ENCODE assay signal across 14 cellular contexts in the genomic region with DNA sequence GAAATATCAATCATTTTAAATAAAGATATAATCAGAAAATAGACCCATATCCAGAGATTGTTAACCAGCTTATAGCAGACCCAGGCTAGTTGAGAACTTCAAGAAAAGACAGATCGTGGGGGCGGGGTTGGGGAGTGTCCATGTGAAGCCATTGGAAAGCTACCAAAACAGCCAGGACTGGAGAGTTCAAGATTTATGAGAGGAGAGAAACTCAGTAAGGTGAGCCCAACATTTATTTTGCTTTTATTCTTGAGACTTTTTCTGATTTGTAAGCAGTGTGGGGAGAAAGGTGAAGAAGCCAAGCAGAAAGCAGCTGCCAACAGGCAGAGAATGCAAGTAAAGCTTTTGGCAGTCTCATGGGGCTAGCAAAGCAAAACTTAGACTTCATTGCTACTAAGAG.
DNase-seq lines count a peak whose midpoint lies in the region; ATAC-seq and TF ChIP-seq lines count a peak whose summit lies in the region.
"Had no signal": no experiment of that assay in that cellular context is flagged by ENCODE, and none has a peak within 500 bp of the region (broad histone marks: within the 10 kb centered on the region; RNA-seq: fewer than 3 reads in every experiment).

No MANE protein-coding gene starts in this region.

- DNase-seq in M059J (ENCODE audit: low read depth) (peak; percentile 21), body of pancreas (peak; percentile 29 to 64 (median 34)), left colon (peak; percentile 65 to 78), sciatic nerve (ENCODE audit: low spot score) (peak; percentile 72), pons (ENCODE audit: low spot score) (no peak), kidney tubule cell (ENCODE audit: low spot score) (no peak), NCI-H748 (lab: John Stamatoyannopoulos, UW; ENCODE audit: unreplicated experiment) (no peak)
- DNase-seq in activated T-cell treated with anti-CD3 and anti-CD28 coated beads, Interleukin-2, amount 50 U/mL, for 4 hours, result no peak
- DNase-seq: activated CD4-positive, alpha-beta T cell treated with anti-CD3 and anti-CD28 coated beads, Interleukin-2, amount 50 U/mL, for 1 hour; NCI-H2081; NCI-H526 treated with DMSO at 0.1 percent for 48 hours; occipital lobe; stomach had no signal

- WGBS in body of pancreas, 2 donors, result 72 to 81% methylated on average over 2 of the region's 2 CpGs

- no peak for TF ChIP-seq CTCF in body of pancreas (IDR thresholded peaks at IDR 0.05)

- ATAC-seq in body of pancreas (no peak), left colon (peak; percentile 37), sciatic nerve (no peak)
- ATAC-seq in activated T-cell treated with anti-CD3 and anti-CD28 coated beads, Interleukin-2, amount 50 U/mL, for 4 hours, result no peak
- ATAC-seq: SK-N-SH treated with all-trans-retinoic acid at 6 μM for 48 hours had no signal

- no peak for TF ChIP-seq POLR2A in body of pancreas (IDR thresholded peaks at IDR 0.05)

- peaks cover 39% of the 10 kb centered on the region for H3K36me3 Mint-ChIP-seq in activated T-cell treated with anti-CD3 and anti-CD28 coated beads, Interleukin-2, amount 50 U/mL, for 4 hours (ENCODE audit: insufficient read depth)

- no peak overlapping the region for H3K4me3 Mint-ChIP-seq in activated T-cell treated with anti-CD3 and anti-CD28 coated beads, Interleukin-2, amount 50 U/mL, for 4 hours

- no peaks in the 10 kb centered on the region for H3K36me3 ChIP-seq in body of pancreas (replicated peaks in 1 of 2; ENCODE audit: insufficient read depth in 1 of 2, low read depth in 2 of 2)

- H3K27me3 Mint-ChIP-seq in activated T-cell treated with anti-CD3 and anti-CD28 coated beads, Interleukin-2, amount 50 U/mL, for 4 hours (ENCODE audit: low read depth), result no peaks in the 10 kb centered on the region

- no peak overlapping the region for H3K27ac ChIP-seq in body of pancreas

- peaks cover 40% of the 10 kb centered on the region for H3K4me1 ChIP-seq in body of pancreas

- H3K4me1 Mint-ChIP-seq in activated T-cell treated with anti-CD3 and anti-CD28 coated beads, Interleukin-2, amount 50 U/mL, for 4 hours (ENCODE audit: low read depth), result peaks cover 26% of the 10 kb centered on the region

- H3K9me3 ChIP-seq in body of pancreas, result no peaks in the 10 kb centered on the region

- no peak overlapping the region for H3K4me3 ChIP-seq in body of pancreas
- H3K4me3 ChIP-seq: stomach had no signal

- intact Hi-C loops in body of pancreas (cut with DNase I), result no loop called here
- intact Hi-C loops in left colon (cut with DNase I, micrococcal nuclease), result loop anchor here in 1 of 2 donors (5.0 kb wide), 1 partner anchor 208 kb away; a partner anchor contains a TSS
- intact Hi-C loops in sciatic nerve (cut with DNase I), result no loop called here

- H3K27me3 ChIP-seq in body of pancreas, result no peaks in the 10 kb centered on the region
- H3K27me3 ChIP-seq: stomach had no signal

- peaks cover 9% of the 10 kb centered on the region for H3K9me3 Mint-ChIP-seq in activated T-cell treated with anti-CD3 and anti-CD28 coated beads, Interleukin-2, amount 50 U/mL, for 4 hours

Comparison
In these comparisons a context has a peak if more than half of its experiments do, and no peak if none do; other contexts are left out.
1. DNase-seq: peak in M059J (single experiment), body of pancreas (4 of 4), left colon (2 of 2) and sciatic nerve (single experiment); none in activated T-cell treated with anti-CD3 and anti-CD28 coated beads, Interleukin-2, amount 50 U/mL, for 4 hours (single experiment), pons (single experiment), kidney tubule cell (single experiment) and NCI-H748 (single experiment).